27 cellular contexts compared by ENCODE assay signal in genomic region chr1:163074004-163074403, GRCh38.
"Had no signal": no experiment of that assay in that cellular context is flagged by ENCODE, and none has a peak within 500 bp of the region (broad histone marks: within the 10 kb centered on the region; RNA-seq: fewer than 3 reads in every experiment).

No MANE protein-coding gene starts in this region.

- H3K4me3 ChIP-seq: coronary artery, esophagus muscularis mucosa, gastroesophageal sphincter, heart left ventricle, hepatocyte, lung, mucosa of descending colon, neural progenitor cell, prostate gland, right atrium auricular region, thoracic aorta, tibial nerve, upper lobe of left lung had no signal

- H3K79me2 ChIP-seq: hepatocyte had no signal

- H3K9me3 ChIP-seq: esophagus muscularis mucosa, gastroesophageal sphincter, heart left ventricle, mucosa of descending colon, prostate gland, right atrium auricular region, thoracic aorta, tibial nerve, upper lobe of left lung had no signal

- H3K27ac ChIP-seq: foreskin keratinocyte, heart left ventricle, hepatocyte, neural progenitor cell, prostate gland, right atrium auricular region, tibial nerve, upper lobe of left lung had no signal

- H3K4me2 ChIP-seq: hepatocyte, neural progenitor cell had no signal

- ATAC-seq: foreskin keratinocyte; gastroesophageal sphincter; heart left ventricle; left lobe of liver; mucosa of descending colon; sciatic nerve; stimulated activated memory B cell treated with anti-CD40 and anti-IgM and Interleukin-4, amounts not matched to agents 10 μg/mL and 1 μg/mL and 100 μg/mL, for 72 hours; stimulated activated naive CD8-positive, alpha-beta T cell treated with anti-CD3 and anti-CD28 coated beads, Interleukin-15, Interleukin-2, amounts not matched to agents 100 U/mL and 50 U/mL, for 24 hours had no signal

- H3K27ac Mint-ChIP-seq: mesothelial cell of epicardium; naive B cell; nephron; neural progenitor cell; stimulated activated memory B cell treated with anti-CD40 and anti-IgM and Interleukin-4, amounts not matched to agents 10 μg/mL and 1 μg/mL and 100 μg/mL, for 72 hours had no signal

- H3K9ac ChIP-seq: neural progenitor cell had no signal

- DNase-seq: dermis blood vessel endothelial cell; effector memory CD4-positive, alpha-beta T cell; foreskin keratinocyte; heart left ventricle; kidney; mesenchymal stem cell; mucosa of descending colon; naive B cell; stimulated activated CD4-positive, alpha-beta T cell treated with anti-CD3 and anti-CD28 coated beads, Interleukin-2, amount 100 ng/mL, for 24 hours; stimulated activated CD4-positive, alpha-beta T cell treated with anti-CD3 and anti-CD28 coated beads, Interleukin-4, amount 100 ng/mL, for 24 hours; stimulated activated naive CD8-positive, alpha-beta T cell treated with anti-CD3 and anti-CD28 coated beads, Interleukin-15, Interleukin-2, amounts not matched to agents 100 U/mL and 50 U/mL, for 24 hours; upper lobe of left lung had no signal

- H3K27me3 ChIP-seq: esophagus muscularis mucosa, foreskin keratinocyte, gastroesophageal sphincter, right atrium auricular region had no signal

- H3K36me3 ChIP-seq: neural progenitor cell, prostate gland, right atrium auricular region, tibial nerve, upper lobe of left lung had no signal

- H3K36me3 Mint-ChIP-seq: naive B cell; neural progenitor cell; stimulated activated memory B cell treated with anti-CD40 and anti-IgM and Interleukin-4, amounts not matched to agents 10 μg/mL and 1 μg/mL and 100 μg/mL, for 72 hours had no signal

- H2AFZ ChIP-seq: hepatocyte, neural progenitor cell had no signal

- H3K4me3 Mint-ChIP-seq: mesothelial cell of epicardium; naive B cell; nephron; neural progenitor cell; stimulated activated memory B cell treated with anti-CD40 and anti-IgM and Interleukin-4, amounts not matched to agents 10 μg/mL and 1 μg/mL and 100 μg/mL, for 72 hours had no signal

- H3K9me3 Mint-ChIP-seq: neural progenitor cell; stimulated activated memory B cell treated with anti-CD40 and anti-IgM and Interleukin-4, amounts not matched to agents 10 μg/mL and 1 μg/mL and 100 μg/mL, for 72 hours had no signal

- H3K4me1 ChIP-seq: prostate gland had no signal

- H3K4me1 Mint-ChIP-seq: stimulated activated memory B cell treated with anti-CD40 and anti-IgM and Interleukin-4, amounts not matched to agents 10 μg/mL and 1 μg/mL and 100 μg/mL, for 72 hours had no signal
